Comparison of ENCODE assay signal across 8 cellular contexts in genomic region chr14:67360469-67361206, GRCh38. TPM values are rescaled to one million over a fixed set of nuclear protein-coding genes. Genes with fewer than 3 reads are reported as not detected.
DNase-seq lines count a peak whose midpoint lies in the region; ATAC-seq and TF ChIP-seq lines count a peak whose summit lies in the region.

No MANE protein-coding gene starts in this region.

- TF ChIP-seq CTCF in C4-2B (conservative IDR thresholded peaks at IDR 0.05) = no peak
- TF ChIP-seq CTCF in LNCaP clone FGC (IDR thresholded peaks at IDR 0.05; ENCODE audit: control insufficient read depth, extremely low read depth, insufficient read depth) = no peak
- no peak for TF ChIP-seq CTCF in mesothelial cell of epicardium (IDR thresholded peaks at IDR 0.05; ENCODE audit: unreplicated experiment)

- no peaks in the 10 kb centered on the region for H3K9me3 Mint-ChIP-seq in central memory CD8-positive, alpha-beta T cell
- H3K9me3 Mint-ChIP-seq in mesothelial cell of epicardium = no peaks in the 10 kb centered on the region

- H3K27ac ChIP-seq in C4-2B = peak overlapping the region; percentile 90

- peak overlapping the region; percentile 92 for H3K4me3 ChIP-seq in LNCaP clone FGC (ENCODE audit: low read depth, low read length)

- peaks cover 42% of the 10 kb centered on the region for H3K36me3 Mint-ChIP-seq in central memory CD8-positive, alpha-beta T cell (ENCODE audit: insufficient read depth)
- H3K36me3 Mint-ChIP-seq in mesothelial cell of epicardium = peaks cover 5% of the 10 kb centered on the region

- peaks cover 58% of the 10 kb centered on the region for H3K4me1 Mint-ChIP-seq in central memory CD8-positive, alpha-beta T cell
- H3K4me1 Mint-ChIP-seq in mesothelial cell of epicardium = peaks cover 36% of the 10 kb centered on the region

- DNase-seq in LNCaP clone FGC (ENCODE audit: low read depth) (no peak), mesothelial cell of epicardium (ENCODE audit: low spot score in 2 of 2, unreplicated experiment in 2 of 2) (no peak), HPDE6-E6E7 (ENCODE audit: extremely low spot score) (no peak), midbrain (lab: John Stamatoyannopoulos, UW) (no peak), NCI-H146 treated with DMSO at 0.1 percent for 48 hours (lab: John Stamatoyannopoulos, UW; ENCODE audit: unreplicated experiment) (no peak)
- DNase-seq in central memory CD8-positive, alpha-beta T cell (ENCODE audit: low spot score in 2 of 2) = no peak

- ATAC-seq in GM21576 (IDR thresholded peaks at IDR 0.05; ENCODE audit: unreplicated experiment) = peak; percentile 20
- peak; percentile 21 for ATAC-seq in central memory CD8-positive, alpha-beta T cell (replicated peaks; ENCODE audit: extremely low read depth, poor library complexity, severe bottlenecking)

- H3K27ac Mint-ChIP-seq in central memory CD8-positive, alpha-beta T cell (ENCODE audit: low read depth) = peak overlapping the region; percentile 95
- H3K27ac Mint-ChIP-seq in mesothelial cell of epicardium = peak overlapping the region; percentile 99

- peak overlapping the region; percentile 89 for H3K4me3 Mint-ChIP-seq in central memory CD8-positive, alpha-beta T cell
- peak overlapping the region; percentile 98 for H3K4me3 Mint-ChIP-seq in mesothelial cell of epicardium

- H3K27me3 Mint-ChIP-seq in central memory CD8-positive, alpha-beta T cell = no peaks in the 10 kb centered on the region
- no peaks in the 10 kb centered on the region for H3K27me3 Mint-ChIP-seq in mesothelial cell of epicardium (ENCODE audit: low read depth)

RNA-seq across cellular contexts. Expression of gene EIF2S1, which starts 0.5 kb away (rescaled TPM):
- total RNA-seq in mesothelial cell of epicardium = 52.6 to 55.4 TPM (median 54.7 TPM) in 3 replicates

RNA-seq across cellular contexts. Expression of gene ATP6V1D, which starts 1.0 kb away (rescaled TPM):
- total RNA-seq in mesothelial cell of epicardium = 41.7 to 45.2 TPM (median 41.9 TPM) in 3 replicates

RNA-seq across cellular contexts. Expression of gene PLEK2, which starts 51.3 kb away (rescaled TPM):
- 0.95 TPM in 1 of 3 replicates, not detected in the others for total RNA-seq in mesothelial cell of epicardium
